Comparison of ENCODE assay signal across 23 cellular contexts in genomic region chr1:119204169-119204568, GRCh38.
"Had no signal": no experiment of that assay in that cellular context is flagged by ENCODE, and none has a peak within 500 bp of the region (broad histone marks: within the 10 kb centered on the region; RNA-seq: fewer than 3 reads in every experiment).

No MANE protein-coding gene starts in this region.

- H3K27me3 ChIP-seq: breast epithelium, esophagus muscularis mucosa, gastrocnemius medialis, uterus had no signal

- ATAC-seq: gastrocnemius medialis, left cardiac atrium, left ventricle myocardium superior, sciatic nerve had no signal

- H3K4me3 ChIP-seq: breast epithelium, esophagus muscularis mucosa, gastrocnemius medialis, skin epidermis, uterus had no signal

- H3K27ac ChIP-seq: breast epithelium, esophagus muscularis mucosa, gastrocnemius medialis, skin epidermis, uterus had no signal

- H3K9me3 ChIP-seq: gastrocnemius medialis had no signal

- H3K4me1 ChIP-seq: breast epithelium, esophagus muscularis mucosa, gastrocnemius medialis, uterus had no signal

- DNase-seq: activated CD4-positive, alpha-beta memory T cell treated with anti-CD3 and anti-CD28 coated beads for 36 hours; activated CD4-positive, alpha-beta T cell treated with anti-CD3 and anti-CD28 coated beads, Interleukin-2, amount 10 ng/mL, durations not matched to agents 24 days and 14 days; activated CD4-positive, CD25-positive, alpha-beta regulatory T cell treated with anti-CD3 and anti-CD28 coated beads, Interleukin-2, amount 50 U/mL, for 72 hours; activated CD8-positive, alpha-beta memory T cell treated with anti-CD3 and anti-CD28 coated beads, Interleukin-2, amount 50 U/mL, for 48 hours; activated gamma-delta T cell; activated naive CD4-positive, alpha-beta T cell treated with anti-CD3 and anti-CD28 coated beads, Interleukin-2, amount 10 ng/mL, durations not matched to agents 7 days and 5 days; activated T-cell treated with anti-CD3 and anti-CD28 coated beads, Interleukin-2, amount 50 U/mL, for 24 hours; amygdala; central memory CD4-positive, alpha-beta T cell; dermis blood vessel endothelial cell; effector CD4-positive, alpha-beta T cell; gastrocnemius medialis; glutamatergic neuron; left cardiac atrium; left ventricle myocardium superior; retina; stimulated activated CD4-positive, alpha-beta T cell treated with anti-CD3 and anti-CD28 coated beads, Interleukin-12 subunit alpha, Interleukin-12 subunit beta, amount 100 ng/mL, for 4 hours; stimulated activated CD4-positive, alpha-beta T cell treated with anti-CD3 and anti-CD28 coated beads, Interleukin-4, amount 100 ng/mL, for 1 hour; uterus had no signal

- H3K36me3 ChIP-seq: breast epithelium, esophagus muscularis mucosa, uterus had no signal
